Comparison of ENCODE assay signal across 8 cellular contexts in genomic region chr1:230978491-230979388, GRCh38. TPM values are rescaled to one million over a fixed set of nuclear protein-coding genes. Genes with fewer than 3 reads are reported as not detected.
DNase-seq lines count a peak whose midpoint lies in the region; ATAC-seq, FAIRE-seq and TF ChIP-seq lines count a peak whose summit lies in the region.

Gene ARV1, plus strand, starts transcription at chr1:230979094. Its CDS starts 12 bp downstream, at chr1:230979106.
A gene with protein sequence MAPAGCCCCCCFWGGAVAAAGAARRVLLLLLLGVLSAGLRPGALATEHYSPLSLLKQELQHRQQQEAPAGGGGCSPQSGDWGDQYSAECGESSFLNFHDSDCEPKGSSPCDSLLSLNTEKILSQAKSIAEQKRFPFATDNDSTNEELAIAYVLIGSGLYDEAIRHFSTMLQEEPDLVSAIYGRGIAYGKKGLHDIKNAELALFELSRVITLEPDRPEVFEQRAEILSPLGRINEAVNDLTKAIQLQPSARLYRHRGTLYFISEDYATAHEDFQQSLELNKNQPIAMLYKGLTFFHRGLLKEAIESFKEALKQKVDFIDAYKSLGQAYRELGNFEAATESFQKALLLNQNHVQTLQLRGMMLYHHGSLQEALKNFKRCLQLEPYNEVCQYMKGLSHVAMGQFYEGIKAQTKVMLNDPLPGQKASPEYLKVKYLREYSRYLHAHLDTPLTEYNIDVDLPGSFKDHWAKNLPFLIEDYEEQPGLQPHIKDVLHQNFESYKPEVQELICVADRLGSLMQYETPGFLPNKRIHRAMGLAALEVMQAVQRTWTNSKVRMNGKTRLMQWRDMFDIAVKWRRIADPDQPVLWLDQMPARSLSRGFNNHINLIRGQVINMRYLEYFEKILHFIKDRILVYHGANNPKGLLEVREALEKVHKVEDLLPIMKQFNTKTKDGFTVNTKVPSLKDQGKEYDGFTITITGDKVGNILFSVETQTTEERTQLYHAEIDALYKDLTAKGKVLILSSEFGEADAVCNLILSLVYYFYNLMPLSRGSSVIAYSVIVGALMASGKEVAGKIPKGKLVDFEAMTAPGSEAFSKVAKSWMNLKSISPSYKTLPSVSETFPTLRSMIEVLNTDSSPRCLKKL (minus strand): TSS chr1:230978861. CDS start chr1:230978830, 31 bp downstream.

- no peak within 1 kb of the TSS for H2BK5ac ChIP-seq in trophoblast cell (ENCODE audit: low read depth, low read length, poor library complexity)

- H3K36me3 Mint-ChIP-seq in T-cell = peaks cover 9% of the 10 kb centered on the region

- peak; percentile 94 for ATAC-seq in HG02852 (IDR thresholded peaks at IDR 0.05; ENCODE audit: unreplicated experiment)
- ATAC-seq in T-cell (replicated peaks in 1 of 4) = peak; percentile 91 to 99 (median 98)

- no peak within 1 kb of the TSS for H2BK120ac ChIP-seq in trophoblast cell (ENCODE audit: insufficient read depth, low read length, poor library complexity)

- no peak within 1 kb of the TSS for H2AK5ac ChIP-seq in trophoblast cell (ENCODE audit: low read length)

- peak within 1 kb of the TSS; percentile 11 for H3K27ac ChIP-seq in adipose tissue (ENCODE audit: low read depth, low read length)
- peak within 1 kb of the TSS; percentile 63 for H3K27ac ChIP-seq in cardiac muscle cell
- no peak within 1 kb of the TSS for H3K27ac ChIP-seq in trophoblast cell (ENCODE audit: low read depth, low read length)
- H3K27ac ChIP-seq in transverse colon = peak within 1 kb of the TSS; percentile 83 to 93 (median 89)

- H2BK12ac ChIP-seq in trophoblast cell (ENCODE audit: low read length) = no peak within 1 kb of the TSS

- H3K14ac ChIP-seq in trophoblast cell (ENCODE audit: low read length) = peak within 1 kb of the TSS; percentile 0

- no peak for TF ChIP-seq EP300 in transverse colon (IDR thresholded peaks at IDR 0.05; ENCODE audit: low read depth)

- TF ChIP-seq CTCF in cardiac muscle cell (IDR thresholded peaks at IDR 0.05; ENCODE audit: low read depth, low read length) (peak; percentile 14), transverse colon (IDR thresholded peaks at IDR 0.05) (peak in 4 of 5 experiments; percentile 6 to 52 (median 22))

- peaks cover 38 to 39% (median 39%) of the 10 kb centered on the region in 3 donors for H3K4me1 Mint-ChIP-seq in T-cell

- CTCF ChIA-PET in T-cell (lab: Charles Lee) = interaction anchor here in 1 of 2 donors (0.8 to 1.2 kb wide), 5 partner anchors 27 to 336 kb away, joined by 3 to 4 read pairs (median 3); no protein-coding TSS in a partner anchor

- peak within 1 kb of the TSS; percentile 95 to 98 for H3K27ac Mint-ChIP-seq in T-cell

- H3K4me1 ChIP-seq in cardiac muscle cell (ENCODE audit: low read depth) = peaks cover 6% of the 10 kb centered on the region
- H3K4me1 ChIP-seq in trophoblast cell (ENCODE audit: control insufficient read depth in 1 of 2, insufficient read depth in 2 of 2, low read length in 2 of 2) = peaks cover 0 to 4% of the 10 kb centered on the region in 2 experiments
- H3K4me1 ChIP-seq in transverse colon = peaks cover 10 to 45% (median 30%) of the 10 kb centered on the region in 4 donors

- H3K4me3 ChIP-seq in cardiac muscle cell = peak within 1 kb of the TSS; percentile 92
- peak within 1 kb of the TSS; percentile 92 for H3K4me3 ChIP-seq in trophoblast cell (ENCODE audit: low read depth, low read length)
- peak within 1 kb of the TSS; percentile 62 to 95 (median 91) for H3K4me3 ChIP-seq in transverse colon

- H3K4me3 Mint-ChIP-seq in T-cell = peak within 1 kb of the TSS in 2 of 3 donors; percentile 95 to 97

- H3K36me3 ChIP-seq in cardiac muscle cell (peaks cover 5% of the 10 kb centered on the region), trophoblast cell (ENCODE audit: control insufficient read depth in 1 of 2, insufficient read depth in 2 of 2, low read length in 2 of 2) (no peaks in the 10 kb centered on the region), transverse colon (peaks cover 0 to 5% (median 2%) of the 10 kb centered on the region in 4 donors)

- no peak within 1 kb of the TSS for H3K18ac ChIP-seq in trophoblast cell (ENCODE audit: low read length)

- H3K27me3 ChIP-seq in cardiac muscle cell (no peaks in the 10 kb centered on the region), trophoblast cell (ENCODE audit: insufficient read depth, low read length) (no peaks in the 10 kb centered on the region), transverse colon (no peaks in the 10 kb centered on the region)

- peak; percentile 98 for FAIRE-seq in GM12892 (lab: Jason Lieb, UNC)

- POLR2A ChIA-PET in T-cell (lab: Charles Lee) = no interaction called here

- peak within 1 kb of the TSS; percentile 1 for H3K4ac ChIP-seq in trophoblast cell (ENCODE audit: low read depth, low read length)

- H4K12ac ChIP-seq in trophoblast cell (ENCODE audit: low read depth, low read length) = no peak within 1 kb of the TSS

- H3K4me2 ChIP-seq in trophoblast cell (ENCODE audit: low read length) = peak within 1 kb of the TSS; percentile 99

- peak within 1 kb of the TSS; percentile 77 for H2AFZ ChIP-seq in trophoblast cell (ENCODE audit: insufficient read depth, low read length, poor library complexity)

- 0% methylated on average over 55 to 79 of the region's 79 CpGs for WGBS in adipose tissue, 3 donors
- no CpG with 5 or more reads among the region's 79 CpGs for WGBS in trophoblast cell (ENCODE audit: extremely low coverage, insufficient coverage, insufficient read length)
- 0% methylated on average over 41 of the region's 79 CpGs; no CpG with 5 or more reads in 1 of the 2 donors for WGBS in transverse colon (ENCODE audit: low coverage in 1 of 2), 2 donors

- TF ChIP-seq POLR2A in GM12892 (IDR thresholded peaks at IDR 0.05; ENCODE audit: low read depth, low read length) (peak; percentile 93), transverse colon (IDR thresholded peaks at IDR 0.05) (peak; percentile 89)

- intact Hi-C loops in transverse colon (cut with DNase I; ENCODE audit: low total_unique reads) = no loop called here

- DNase-seq in GM12892 (ENCODE audit: insufficient read length) = peak; percentile 92
- DNase-seq in NCI-H1436 treated with DMSO at 0.1 percent for 48 hours (lab: John Stamatoyannopoulos, UW) = peak; percentile 98
- DNase-seq in T-cell = peak; percentile 81 to 96 (median 90)
- DNase-seq in cardiac muscle cell (ENCODE audit: low read depth in 1 of 2, low spot score in 1 of 2) = peak; percentile 99 to 100
- DNase-seq in trophoblast cell = peak; percentile 99 to 100
- peak; percentile 99 for DNase-seq in transverse colon

- no peak within 1 kb of the TSS for H3K23ac ChIP-seq in trophoblast cell (ENCODE audit: low read length)

- no peaks in the 10 kb centered on the region for H3K9me3 Mint-ChIP-seq in T-cell

- peak within 1 kb of the TSS; percentile 37 for H4K91ac ChIP-seq in trophoblast cell (ENCODE audit: low read depth, low read length)

- in situ Hi-C loops in transverse colon (cut with MboI; ENCODE audit: low pct_ligation_motif_present in 1 of 4, low pct_unique_long_range_greater_than_20kb in 1 of 4, low sequenced_read_pairs in 3 of 4) = no loop called here

- no peaks in the 10 kb centered on the region for H3K79me1 ChIP-seq in trophoblast cell (ENCODE audit: low read length)

- no peaks in the 10 kb centered on the region for H3K27me3 Mint-ChIP-seq in T-cell

- peak within 1 kb of the TSS; percentile 75 for H3K9ac ChIP-seq in trophoblast cell (ENCODE audit: low read length)

- H3K9me3 ChIP-seq in cardiac muscle cell (ENCODE audit: low read depth) (no peaks in the 10 kb centered on the region), trophoblast cell (ENCODE audit: insufficient read depth, low read depth, low read length) (no peaks in the 10 kb centered on the region), transverse colon (no peaks in the 10 kb centered on the region)

- no peaks in the 10 kb centered on the region for H3K79me2 ChIP-seq in trophoblast cell (ENCODE audit: control insufficient read depth, insufficient read depth, low read length, poor library complexity)

- H4K8ac ChIP-seq in trophoblast cell (ENCODE audit: low read depth, low read length) = peak within 1 kb of the TSS; percentile 56

RNA-seq across cellular contexts. Expression of gene ARV1, which starts in this region (rescaled TPM):
- 21.6 TPM for polyA plus RNA-seq in GM12892 (2012; ENCODE audit: missing spikeins)
- 10 to 100 TPM in 3 of 5 donors, 1 to 10 TPM in 2; 6.7 to 13.2 (median 10.0) TPM for total RNA-seq in T-cell
- 10 to 100 TPM; 13.3 to 15.2 (median 13.5) TPM for polyA plus RNA-seq in adipose tissue
- total RNA-seq in cardiac muscle cell = 18.4 and 21.1 TPM in 2 replicates
- polyA plus RNA-seq in cardiac muscle cell = 34.9 and 40.3 TPM in 2 replicates
- polyA plus RNA-seq in trophoblast cell (2013) = 14.3 and 14.6 TPM in 2 replicates
- total RNA-seq in transverse colon = 10 to 100 TPM in 2 of 4 donors, 1 to 10 TPM in 2; 7.1 to 37.3 (median 18.4) TPM

RNA-seq across cellular contexts. Expression of the second gene that starts in this region (rescaled TPM):
- 13.1 TPM for polyA plus RNA-seq in GM12892 (2012; ENCODE audit: missing spikeins)
- total RNA-seq in T-cell (10 to 100 TPM; 39.7 to 44.9 (median 42.2) TPM), cardiac muscle cell (9.1 and 16.3 TPM in 2 replicates), transverse colon (100 to 1,000 TPM in 2 of 4 donors, 10 to 100 TPM in 2; 44.8 to 178 (median 117) TPM)
- polyA plus RNA-seq in adipose tissue (1 to 10 TPM; 4.2 to 6.4 (median 4.3) TPM), cardiac muscle cell (7.1 and 13.0 TPM in 2 replicates)
- 5.5 and 6.0 TPM in 2 replicates for polyA plus RNA-seq in trophoblast cell (2013)
